ENCODE assay signal across 1 cellular context in genomic region chr9:131404987-131405386, GRCh38.
TF ChIP-seq lines count a peak whose summit lies in the region.

No MANE protein-coding gene starts in this region.

TF ChIP-seq in SK-N-SH, 30 proteins besides CTCF, POLR2A, EP300 and RAD21 (continued from another document):
- no peak for TF ChIP-seq IRF3 (IDR thresholded peaks at IDR 0.05; ENCODE audit: low read depth, low read length)
- no peak for TF ChIP-seq MXI1 (IDR thresholded peaks at IDR 0.05; ENCODE audit: low read depth, low read length)
- TF ChIP-seq GATA2 (CRISPR knock-in tag; IDR thresholded peaks at IDR 0.05): no peak
- no peak for TF ChIP-seq ELF1 (IDR thresholded peaks at IDR 0.05)
- no peak for TF ChIP-seq FOXM1 (IDR thresholded peaks at IDR 0.05; ENCODE audit: low read depth)
- TF ChIP-seq GABPA (IDR thresholded peaks at IDR 0.05; ENCODE audit: low read depth): no peak
- no peak for TF ChIP-seq NRF1 (IDR thresholded peaks at IDR 0.05; ENCODE audit: low read depth, low read length)
- TF ChIP-seq FOSL2 (IDR thresholded peaks at IDR 0.05; ENCODE audit: borderline replicate concordance, low read depth): no peak
